1 cellular context compared by ENCODE assay signal in the genomic region with DNA sequence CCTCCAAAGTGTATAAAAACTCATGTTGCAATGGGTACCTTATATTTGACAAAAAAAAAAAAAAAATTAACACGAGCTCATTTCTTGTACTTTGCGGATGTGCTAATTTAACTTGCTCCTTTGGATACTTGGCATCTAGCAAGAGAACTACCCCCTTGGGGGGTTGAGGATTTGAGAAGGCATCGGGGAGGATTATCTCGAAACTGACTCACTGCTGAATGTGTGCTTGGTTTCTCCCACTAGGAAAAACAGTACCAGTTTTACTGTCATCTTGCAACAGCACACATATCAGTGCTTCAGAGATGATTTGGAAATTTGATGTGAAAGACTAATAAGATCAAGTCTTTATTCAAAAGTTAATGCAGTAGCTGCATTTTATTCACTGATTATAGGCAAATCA.
TF ChIP-seq lines count a peak whose summit lies in the region.

No MANE protein-coding gene starts in this region.

TF ChIP-seq in HCT116, 20 proteins besides CTCF, POLR2A, EP300 and RAD21 (continued from another document):
- TF ChIP-seq, protein P1, sequence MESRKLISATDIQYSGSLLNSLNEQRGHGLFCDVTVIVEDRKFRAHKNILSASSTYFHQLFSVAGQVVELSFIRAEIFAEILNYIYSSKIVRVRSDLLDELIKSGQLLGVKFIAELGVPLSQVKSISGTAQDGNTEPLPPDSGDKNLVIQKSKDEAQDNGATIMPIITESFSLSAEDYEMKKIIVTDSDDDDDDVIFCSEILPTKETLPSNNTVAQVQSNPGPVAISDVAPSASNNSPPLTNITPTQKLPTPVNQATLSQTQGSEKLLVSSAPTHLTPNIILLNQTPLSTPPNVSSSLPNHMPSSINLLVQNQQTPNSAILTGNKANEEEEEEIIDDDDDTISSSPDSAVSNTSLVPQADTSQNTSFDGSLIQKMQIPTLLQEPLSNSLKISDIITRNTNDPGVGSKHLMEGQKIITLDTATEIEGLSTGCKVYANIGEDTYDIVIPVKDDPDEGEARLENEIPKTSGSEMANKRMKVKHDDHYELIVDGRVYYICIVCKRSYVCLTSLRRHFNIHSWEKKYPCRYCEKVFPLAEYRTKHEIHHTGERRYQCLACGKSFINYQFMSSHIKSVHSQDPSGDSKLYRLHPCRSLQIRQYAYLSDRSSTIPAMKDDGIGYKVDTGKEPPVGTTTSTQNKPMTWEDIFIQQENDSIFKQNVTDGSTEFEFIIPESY (IDR thresholded peaks at IDR 0.05; ENCODE audit: extremely low read depth, insufficient replicate concordance, low read length), result no peak
TF ChIP-seq in HCT116: peak in this region for 0.
